In genomic region chr10:66180651-66181318, GRCh38 we compare ENCODE assay signal across 8 cellular contexts.
DNase-seq lines count a peak whose midpoint lies in the region; ATAC-seq and TF ChIP-seq lines count a peak whose summit lies in the region.

No MANE protein-coding gene starts in this region.

- H3K4me1 ChIP-seq in CD8-positive, alpha-beta T cell (ENCODE audit: insufficient read depth, low read length) = no peaks in the 10 kb centered on the region
- H3K4me1 ChIP-seq in psoas muscle = no peaks in the 10 kb centered on the region

- H3K36me3 Mint-ChIP-seq in CD8-positive, alpha-beta T cell = no peaks in the 10 kb centered on the region
- no peaks in the 10 kb centered on the region for H3K36me3 Mint-ChIP-seq in WTC11

- H3K27ac ChIP-seq in CD8-positive, alpha-beta T cell (ENCODE audit: low read depth, low read length) = no peak overlapping the region
- H3K27ac ChIP-seq in psoas muscle = no peak overlapping the region

- H3K27me3 Mint-ChIP-seq in CD8-positive, alpha-beta T cell (ENCODE audit: low read depth) = no peaks in the 10 kb centered on the region
- H3K27me3 Mint-ChIP-seq in WTC11 (ENCODE audit: low read depth) = no peaks in the 10 kb centered on the region

- H3K4me3 Mint-ChIP-seq in CD8-positive, alpha-beta T cell = no peak overlapping the region
- H3K4me3 Mint-ChIP-seq in WTC11 = no peak overlapping the region

- no peaks in the 10 kb centered on the region for H3K27me3 ChIP-seq in CD8-positive, alpha-beta T cell (ENCODE audit: insufficient read depth, low read length)
- H3K27me3 ChIP-seq in psoas muscle (ENCODE audit: insufficient read depth in 3 of 3, low read length in 2 of 3) = no peaks in the 10 kb centered on the region

- intact Hi-C loops in CD8-positive, alpha-beta T cell (cut with DNase I, micrococcal nuclease) = no loop called here
- intact Hi-C loops in psoas muscle (cut with DNase I) = no loop called here
- intact Hi-C loops in lower leg skin (cut with DNase I; ENCODE audit: low total_unique reads) = no loop called here

- H3K27ac Mint-ChIP-seq in CD8-positive, alpha-beta T cell = no peak overlapping the region
- H3K27ac Mint-ChIP-seq in WTC11 = no peak overlapping the region

- no peak for DNase-seq in CD8-positive, alpha-beta T cell
- DNase-seq in NCI-H146 (lab: John Stamatoyannopoulos, UW) (peak; percentile 48), WTC11 (ENCODE audit: low spot score) (no peak), glomerular visceral epithelial cell (ENCODE audit: extremely low spot score) (peak; percentile 72), psoas muscle (no peak), lower leg skin (ENCODE audit: low spot score in 2 of 2) (no peak)

- 38 to 44% (median 40%) methylated on average over 4 of the region's 4 CpGs for WGBS in psoas muscle, 3 donors
- 37 to 43% methylated on average over 4 of the region's 4 CpGs for WGBS in lower leg skin, 2 donors

- TF ChIP-seq CTCF in CD8-positive, alpha-beta T cell (IDR thresholded peaks at IDR 0.05) = peak; percentile 64
- TF ChIP-seq CTCF in WTC11 (IDR thresholded peaks at IDR 0.05) (peak; percentile 65), psoas muscle (IDR thresholded peaks at IDR 0.05) (peak; percentile 72), lower leg skin (IDR thresholded peaks at IDR 0.05) (no peak)

- peaks cover 3% of the 10 kb centered on the region for H3K4me1 Mint-ChIP-seq in CD8-positive, alpha-beta T cell (ENCODE audit: low read depth)
- H3K4me1 Mint-ChIP-seq in WTC11 = peaks cover 4% of the 10 kb centered on the region; the same call in 1 of the 2 replicates

- POLR2A ChIA-PET in CD8-positive, alpha-beta T cell (lab: Charles Lee) = no interaction called here
- POLR2A ChIA-PET in WTC11 (lab: Charles Lee) = no interaction called here

- CTCF ChIA-PET in CD8-positive, alpha-beta T cell (lab: Charles Lee) = interaction anchor here (1.1 kb wide), 1 partner anchor 14 kb away, joined by 3 read pairs; no protein-coding TSS in a partner anchor
- CTCF ChIA-PET in WTC11 (lab: Charles Lee) = interaction anchor here (0.6 kb wide), 2 partner anchors 27 to 209 kb away, joined by 3 read pairs; no protein-coding TSS in a partner anchor

- H3K36me3 ChIP-seq in CD8-positive, alpha-beta T cell (ENCODE audit: insufficient read depth, low read length) = no peaks in the 10 kb centered on the region
- no peaks in the 10 kb centered on the region for H3K36me3 ChIP-seq in psoas muscle (ENCODE audit: insufficient read depth in 1 of 2, low read depth in 1 of 2)

- TF ChIP-seq POLR2A in lower leg skin (IDR thresholded peaks at IDR 0.05) = no peak

- peak; percentile 69 for ATAC-seq in CD8-positive, alpha-beta T cell
- peak; percentile 91 for ATAC-seq in GM18519 (IDR thresholded peaks at IDR 0.05; ENCODE audit: low FRiP score, unreplicated experiment)
- ATAC-seq in HG02938 (IDR thresholded peaks at IDR 0.05; ENCODE audit: unreplicated experiment) = peak; percentile 93
- ATAC-seq in WTC11 = peak; percentile 72; the same call in 1 of the 2 replicates
- ATAC-seq in psoas muscle = peak; percentile 65 to 72 (median 66)

- H3K4me3 ChIP-seq in CD8-positive, alpha-beta T cell (ENCODE audit: low read depth, low read length) = no peak overlapping the region
- H3K4me3 ChIP-seq in psoas muscle = no peak overlapping the region
- no peak overlapping the region for H3K4me3 ChIP-seq in lower leg skin (ENCODE audit: low read depth, poor library complexity, severe bottlenecking)

- no peaks in the 10 kb centered on the region for H3K9me3 Mint-ChIP-seq in CD8-positive, alpha-beta T cell
- no peaks in the 10 kb centered on the region for H3K9me3 Mint-ChIP-seq in WTC11

- no peaks in the 10 kb centered on the region for H3K9me3 ChIP-seq in CD8-positive, alpha-beta T cell (ENCODE audit: low read length)
- H3K9me3 ChIP-seq in psoas muscle = no peaks in the 10 kb centered on the region

TF ChIP-seq in WTC11, 78 proteins besides CTCF, POLR2A, EP300 and RAD21:
- no peak for TF ChIP-seq FOXK1 (CRISPR knock-in tag; IDR thresholded peaks at IDR 0.05)
- no peak for TF ChIP-seq ZNF416 (CRISPR knock-in tag; IDR thresholded peaks at IDR 0.05)
- no peak for TF ChIP-seq ZNF317 (CRISPR knock-in tag; IDR thresholded peaks at IDR 0.05; ENCODE audit: borderline replicate concordance, low read depth)
- TF ChIP-seq ZNF423 (CRISPR knock-in tag; IDR thresholded peaks at IDR 0.05) = no peak
- TF ChIP-seq, protein P1, sequence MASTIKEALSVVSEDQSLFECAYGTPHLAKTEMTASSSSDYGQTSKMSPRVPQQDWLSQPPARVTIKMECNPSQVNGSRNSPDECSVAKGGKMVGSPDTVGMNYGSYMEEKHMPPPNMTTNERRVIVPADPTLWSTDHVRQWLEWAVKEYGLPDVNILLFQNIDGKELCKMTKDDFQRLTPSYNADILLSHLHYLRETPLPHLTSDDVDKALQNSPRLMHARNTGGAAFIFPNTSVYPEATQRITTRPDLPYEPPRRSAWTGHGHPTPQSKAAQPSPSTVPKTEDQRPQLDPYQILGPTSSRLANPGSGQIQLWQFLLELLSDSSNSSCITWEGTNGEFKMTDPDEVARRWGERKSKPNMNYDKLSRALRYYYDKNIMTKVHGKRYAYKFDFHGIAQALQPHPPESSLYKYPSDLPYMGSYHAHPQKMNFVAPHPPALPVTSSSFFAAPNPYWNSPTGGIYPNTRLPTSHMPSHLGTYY (CRISPR knock-in tag; IDR thresholded peaks at IDR 0.05) = no peak
- no peak for TF ChIP-seq ZNF396 (CRISPR knock-in tag; IDR thresholded peaks at IDR 0.05; ENCODE audit: borderline replicate concordance)
- no peak for TF ChIP-seq RELA (CRISPR knock-in tag; IDR thresholded peaks at IDR 0.05; ENCODE audit: borderline replicate concordance)
- no peak for TF ChIP-seq ZNF263 (CRISPR knock-in tag; IDR thresholded peaks at IDR 0.05; ENCODE audit: low read depth)
- no peak for TF ChIP-seq NFE2L1 (CRISPR knock-in tag; IDR thresholded peaks at IDR 0.05)
- no peak for TF ChIP-seq KAT7 (CRISPR knock-in tag; IDR thresholded peaks at IDR 0.05; ENCODE audit: borderline replicate concordance)
TF ChIP-seq in WTC11: peak in this region for 0.

Comparison
In these comparisons a context has a peak if more than half of its experiments do, and no peak if none do; other contexts are left out.
1. DNase-seq: peak in NCI-H146 (single experiment) and glomerular visceral epithelial cell (single experiment); none in CD8-positive, alpha-beta T cell (0 of 7), WTC11 (single experiment), psoas muscle (0 of 2) and lower leg skin (0 of 2).
2. CTCF ChIP-seq: peak in CD8-positive, alpha-beta T cell (single experiment), WTC11 (single experiment) and psoas muscle (single experiment); none in lower leg skin (0 of 3).
3. Peak in every context shown above with its lines, with median percentiles within 50 percentile points of each other: ATAC-seq.